ENCODE assay signal across 19 cellular contexts in the genomic region with DNA sequence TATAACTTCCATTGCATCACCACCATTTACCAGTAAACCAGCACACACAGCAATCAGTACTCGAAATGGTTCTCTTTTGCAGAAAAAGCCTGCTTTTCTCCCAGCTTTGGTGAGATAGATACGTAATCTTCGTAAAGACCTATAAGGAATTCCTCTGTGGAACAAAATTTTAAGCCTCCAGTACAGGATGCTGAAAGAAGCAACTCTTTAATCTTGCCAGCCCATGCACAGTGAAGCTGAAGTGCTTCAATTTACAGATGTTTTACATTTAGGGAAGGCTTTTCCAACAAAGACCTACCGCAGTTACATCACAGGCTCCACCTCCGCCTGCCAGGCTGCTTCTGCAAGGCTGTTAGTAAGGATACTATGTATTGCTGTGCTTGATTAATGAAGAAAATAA. TPM values are rescaled to one million over a fixed set of nuclear protein-coding genes. Genes with fewer than 3 reads are reported as not detected.
DNase-seq lines count a peak whose midpoint lies in the region; ATAC-seq and TF ChIP-seq lines count a peak whose summit lies in the region.
"Had no signal": no experiment of that assay in that cellular context is flagged by ENCODE, and none has a peak within 500 bp of the region (broad histone marks: within the 10 kb centered on the region; RNA-seq: fewer than 3 reads in every experiment).

No MANE protein-coding gene starts in this region.

- no peak overlapping the region for H3K27ac ChIP-seq in neural progenitor cell
- no peak overlapping the region for H3K27ac ChIP-seq in thyroid gland
- H3K27ac ChIP-seq in tibial artery, result no peak overlapping the region
- H3K27ac ChIP-seq: prostate gland, spleen, suprapubic skin had no signal

- CTCF ChIA-PET in T-cell (lab: Charles Lee), result no interaction called here

- no peak for ATAC-seq in T-cell (replicated peaks in 1 of 4)
- ATAC-seq in GM19395 (IDR thresholded peaks at IDR 0.05; ENCODE audit: unreplicated experiment), result no peak
- no peak for ATAC-seq in HG02840 (IDR thresholded peaks at IDR 0.05; ENCODE audit: low FRiP score, unreplicated experiment)

- no peak overlapping the region for H2AFZ ChIP-seq in neural progenitor cell (replicated peaks)

- no peaks in the 10 kb centered on the region for H3K9me3 Mint-ChIP-seq in T-cell
- H3K9me3 Mint-ChIP-seq in glutamatergic neuron (ENCODE audit: unreplicated experiment), result peaks cover 9% of the 10 kb centered on the region
- no peaks in the 10 kb centered on the region for H3K9me3 Mint-ChIP-seq in neural progenitor cell

- H3K4me1 Mint-ChIP-seq in T-cell (peaks cover 25 to 31% (median 31%) of the 10 kb centered on the region in 3 donors), glutamatergic neuron (ENCODE audit: low read depth, unreplicated experiment) (peaks cover 11% of the 10 kb centered on the region), neural progenitor cell (peaks cover 28% of the 10 kb centered on the region)

- H3K4me3 ChIP-seq in neural progenitor cell, result no peak overlapping the region
- no peak overlapping the region for H3K4me3 ChIP-seq in thyroid gland (replicated peaks in 1 of 3)
- no peak overlapping the region for H3K4me3 ChIP-seq in tibial artery
- H3K4me3 ChIP-seq: prostate gland had no signal

- no peak for TF ChIP-seq POLR2A in thyroid gland (IDR thresholded peaks at IDR 0.05)

- no peaks in the 10 kb centered on the region for H3K79me2 ChIP-seq in neural progenitor cell (ENCODE audit: low read depth)

- H3K4me2 ChIP-seq in neural progenitor cell, result no peak overlapping the region

- H3K9me3 ChIP-seq in neural progenitor cell (ENCODE audit: low read depth) (no peaks in the 10 kb centered on the region), thyroid gland (no peaks in the 10 kb centered on the region), tibial artery (no peaks in the 10 kb centered on the region)
- H3K9me3 ChIP-seq: prostate gland, spleen, suprapubic skin had no signal

- H4K20me1 ChIP-seq in neural progenitor cell (ENCODE audit: low read depth), result peaks cover 36% of the 10 kb centered on the region

- DNase-seq in ELF-1 (ENCODE audit: low read depth, low spot score), result peak; percentile 9
- DNase-seq in T-cell, result no peak
- no peak for DNase-seq in glutamatergic neuron
- peak; percentile 48 for DNase-seq in neural progenitor cell (ENCODE audit: low spot score)
- no peak for DNase-seq in thyroid gland
- DNase-seq in tibial artery, result no peak
- DNase-seq: activated CD4-positive, alpha-beta T cell treated with anti-CD3 and anti-CD28 coated beads for 1 hour; activated gamma-delta T cell; cortex of kidney; NCI-H2171 treated with DMSO at 0.1 percent for 48 hours; NCI-H774; spleen; stimulated activated CD8-positive, alpha-beta memory T cell treated with anti-CD3 and anti-CD28 coated beads, Interleukin-4, amount 100 ng/mL, for 48 hours had no signal

- H3K27me3 Mint-ChIP-seq in T-cell (peaks cover 64 to 66% of the 10 kb centered on the region in 2 donors), glutamatergic neuron (ENCODE audit: unreplicated experiment) (peaks cover 25% of the 10 kb centered on the region), neural progenitor cell (ENCODE audit: insufficient read depth, low read depth) (peaks cover 49% of the 10 kb centered on the region)

- intact Hi-C loops in thyroid gland (cut with DNase I), result no loop called here
- intact Hi-C loops in tibial artery (cut with DNase I; ENCODE audit: low total_unique reads), result no loop called here

- H3K36me3 ChIP-seq in neural progenitor cell, result no peaks in the 10 kb centered on the region
- H3K36me3 ChIP-seq in thyroid gland, result no peaks in the 10 kb centered on the region
- no peaks in the 10 kb centered on the region for H3K36me3 ChIP-seq in tibial artery
- H3K36me3 ChIP-seq: prostate gland, spleen, suprapubic skin had no signal

- H3K27me3 ChIP-seq in neural progenitor cell (peaks cover 100% of the 10 kb centered on the region), thyroid gland (no peaks in the 10 kb centered on the region), tibial artery (peaks cover 0 to 49% of the 10 kb centered on the region in 2 donors)

- WGBS in thyroid gland, 2 donors, result 27 to 28% methylated on average over 5 of the region's 5 CpGs

- no peak for TF ChIP-seq CTCF in glutamatergic neuron (IDR thresholded peaks at IDR 0.05; ENCODE audit: partially characterized antibody, unreplicated experiment)
- no peak for TF ChIP-seq CTCF in neural progenitor cell (IDR thresholded peaks at IDR 0.05)
- TF ChIP-seq CTCF in thyroid gland (IDR thresholded peaks at IDR 0.05), result no peak
- no peak for TF ChIP-seq CTCF in tibial artery (IDR thresholded peaks at IDR 0.05)

- H3K9ac ChIP-seq in neural progenitor cell, result no peak overlapping the region

- no peaks in the 10 kb centered on the region for H3K36me3 Mint-ChIP-seq in T-cell
- H3K36me3 Mint-ChIP-seq in glutamatergic neuron (ENCODE audit: unreplicated experiment), result no peaks in the 10 kb centered on the region
- no peaks in the 10 kb centered on the region for H3K36me3 Mint-ChIP-seq in neural progenitor cell

- peaks cover 4% of the 10 kb centered on the region for H3K4me1 ChIP-seq in neural progenitor cell
- peaks cover 8 to 17% of the 10 kb centered on the region in 2 donors for H3K4me1 ChIP-seq in thyroid gland
- H3K4me1 ChIP-seq in tibial artery, result peaks cover 0 to 30% (median 20%) of the 10 kb centered on the region in 4 donors

- POLR2A ChIA-PET in T-cell (lab: Charles Lee), result interaction anchor here in 1 of 2 donors (0.6 kb wide), 1 partner anchor 9 kb away, joined by 4 read pairs; no protein-coding TSS in a partner anchor

- H3K4me3 Mint-ChIP-seq in T-cell (peak overlapping the region in 2 of 3 donors; percentile 76 to 95), glutamatergic neuron (ENCODE audit: unreplicated experiment) (peak overlapping the region; percentile 83), neural progenitor cell (peak overlapping the region; percentile 94)

- no peak overlapping the region for H3K27ac Mint-ChIP-seq in T-cell
- no peak overlapping the region for H3K27ac Mint-ChIP-seq in glutamatergic neuron (ENCODE audit: unreplicated experiment)
- H3K27ac Mint-ChIP-seq in neural progenitor cell, result no peak overlapping the region

- peaks cover 22% of the 10 kb centered on the region for H3F3A ChIP-seq in neural progenitor cell (ENCODE audit: low read depth)

RNA-seq across cellular contexts. Expression of a gene that starts 1.9 kb away (rescaled TPM):
- total RNA-seq in T-cell (not detected), glutamatergic neuron (ENCODE audit: unreplicated experiment) (0.81 TPM), neural progenitor cell (ENCODE audit: low replicate concordance) (0.19 TPM in 1 of 2 replicates, not detected in the other), thyroid gland (not detected)
- total RNA-seq: liver; spleen; T-helper 2 cell treated with Interferon-gamma antibody and Interleukin-4, amounts not matched to agents 100 ng/mL and 5 ng/mL, for 36 hours had no signal

RNA-seq across cellular contexts. Expression of a gene that starts 27.3 kb away (rescaled TPM):
- total RNA-seq in T-cell, result 10 to 100 TPM; 11.6 to 15.4 (median 12.4) TPM
- total RNA-seq in glutamatergic neuron (ENCODE audit: unreplicated experiment), result 6.4 TPM
- total RNA-seq in neural progenitor cell (ENCODE audit: low replicate concordance), result 7.0 and 11.8 TPM in 2 replicates
- 10 to 100 TPM in 3 of 4 donors, 1 to 10 TPM in 1; 7.4 to 11.6 (median 10.9) TPM for total RNA-seq in thyroid gland

Comparison
In these comparisons a context has a peak if more than half of its experiments do, and no peak if none do; other contexts are left out.
1. DNase-seq: peak in ELF-1 (single experiment) and neural progenitor cell (single experiment); none in T-cell (0 of 34), glutamatergic neuron (single experiment), thyroid gland (0 of 2) and tibial artery (0 of 2).
2. Peak in every context shown above with its lines, with median percentiles within 50 percentile points of each other: H3K4me3 Mint-ChIP-seq.